Comparison of ENCODE assay signal across 16 cellular contexts in the genomic region with DNA sequence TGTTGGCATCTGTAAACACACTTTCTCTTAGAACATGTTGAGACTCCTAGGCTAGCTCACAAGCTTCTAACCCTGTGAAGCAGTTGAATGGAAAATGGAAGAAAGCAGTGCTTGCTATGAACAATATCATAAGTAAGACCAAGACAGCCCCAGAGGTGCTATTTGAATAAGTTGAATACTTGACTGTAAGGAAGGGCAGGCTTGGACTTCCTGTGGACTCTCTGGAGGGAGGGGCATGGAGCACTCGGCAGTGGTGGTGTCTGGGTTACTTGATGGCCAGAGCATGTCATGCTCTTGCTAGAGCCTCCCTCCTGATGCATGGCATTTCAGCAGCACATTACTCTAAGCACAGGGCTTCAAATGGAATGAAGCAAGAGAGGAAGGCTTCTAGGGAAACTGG.
A peak's percentile ranks its signal among the peaks of the same experiment; 100 is the strongest.
DNase-seq lines count a peak whose midpoint lies in the region; ATAC-seq and TF ChIP-seq lines count a peak whose summit lies in the region.
"Had no signal": no experiment of that assay in that cellular context is flagged by ENCODE, and none has a peak within 500 bp of the region (broad histone marks: within the 10 kb centered on the region; RNA-seq: fewer than 3 reads in every experiment).

No MANE protein-coding gene starts in this region.

- 42 to 71% methylated on average over 1 of the region's 1 CpG for WGBS in thyroid gland, 2 donors
- WGBS in transverse colon (ENCODE audit: low coverage in 1 of 2), 2 donors: 60% methylated on average over 1 of the region's 1 CpG; no CpG with 5 or more reads in 1 of the 2 donors

- H3K4me1 Mint-ChIP-seq in activated naive CD4-positive, alpha-beta T cell treated with anti-CD3 and anti-CD28 coated beads, Interleukin-2, amount 10 ng/mL, durations not matched to agents 7 days and 5 days: peaks cover 53% of the 10 kb centered on the region
- H3K4me1 Mint-ChIP-seq in activated T-helper 2 cell treated with anti-CD3 and anti-CD28 coated beads, Interferon-gamma antibody, Interleukin-2, Interleukin-4, amounts not matched to agents 10 μg/mL and 5 μg/mL and 100 μg/mL, durations not matched to agents 14 hours and 24 hours and 36 hours (ENCODE audit: low read depth): peaks cover 57% of the 10 kb centered on the region
- peaks cover 45% of the 10 kb centered on the region for H3K4me1 Mint-ChIP-seq in memory B cell

- H3K9me3 ChIP-seq in thyroid gland: no peaks in the 10 kb centered on the region
- H3K9me3 ChIP-seq in transverse colon: no peaks in the 10 kb centered on the region
- H3K9me3 ChIP-seq: stomach had no signal

- H3K4me3 Mint-ChIP-seq in activated naive CD4-positive, alpha-beta T cell treated with anti-CD3 and anti-CD28 coated beads, Interleukin-2, amount 10 ng/mL, durations not matched to agents 7 days and 5 days: no peak overlapping the region
- H3K4me3 Mint-ChIP-seq in activated T-helper 2 cell treated with anti-CD3 and anti-CD28 coated beads, Interferon-gamma antibody, Interleukin-2, Interleukin-4, amounts not matched to agents 10 μg/mL and 5 μg/mL and 100 μg/mL, durations not matched to agents 14 hours and 24 hours and 36 hours (ENCODE audit: low read depth): no peak overlapping the region
- no peak overlapping the region for H3K4me3 Mint-ChIP-seq in memory B cell
- H3K4me3 Mint-ChIP-seq: naive B cell had no signal

- peaks cover 60% of the 10 kb centered on the region for H3K36me3 Mint-ChIP-seq in activated naive CD4-positive, alpha-beta T cell treated with anti-CD3 and anti-CD28 coated beads, Interleukin-2, amount 10 ng/mL, durations not matched to agents 7 days and 5 days
- H3K36me3 Mint-ChIP-seq in activated T-helper 2 cell treated with anti-CD3 and anti-CD28 coated beads, Interferon-gamma antibody, Interleukin-2, Interleukin-4, amounts not matched to agents 10 μg/mL and 5 μg/mL and 100 μg/mL, durations not matched to agents 14 hours and 24 hours and 36 hours (ENCODE audit: low read depth): peaks cover 84% of the 10 kb centered on the region
- H3K36me3 Mint-ChIP-seq in memory B cell: peaks cover 57% of the 10 kb centered on the region

- H3K27me3 ChIP-seq in thyroid gland (no peaks in the 10 kb centered on the region), transverse colon (no peaks in the 10 kb centered on the region)
- H3K27me3 ChIP-seq: stomach had no signal

- H3K27ac Mint-ChIP-seq in activated naive CD4-positive, alpha-beta T cell treated with anti-CD3 and anti-CD28 coated beads, Interleukin-2, amount 10 ng/mL, durations not matched to agents 7 days and 5 days: peak overlapping the region; percentile 34
- H3K27ac Mint-ChIP-seq in activated T-helper 2 cell treated with anti-CD3 and anti-CD28 coated beads, Interferon-gamma antibody, Interleukin-2, Interleukin-4, amounts not matched to agents 10 μg/mL and 5 μg/mL and 100 μg/mL, durations not matched to agents 14 hours and 24 hours and 36 hours: peak overlapping the region; percentile 94
- H3K27ac Mint-ChIP-seq in memory B cell: peak overlapping the region; percentile 35

- peak overlapping the region in 2 of 3 donors; percentile 77 to 93 for H3K27ac ChIP-seq in thyroid gland
- H3K27ac ChIP-seq in transverse colon: peak overlapping the region in 2 of 4 donors; percentile 72 to 87
- H3K27ac ChIP-seq: left ventricle myocardium inferior had no signal

- no peaks in the 10 kb centered on the region for H3K27me3 Mint-ChIP-seq in activated naive CD4-positive, alpha-beta T cell treated with anti-CD3 and anti-CD28 coated beads, Interleukin-2, amount 10 ng/mL, durations not matched to agents 7 days and 5 days
- H3K27me3 Mint-ChIP-seq in activated T-helper 2 cell treated with anti-CD3 and anti-CD28 coated beads, Interferon-gamma antibody, Interleukin-2, Interleukin-4, amounts not matched to agents 10 μg/mL and 5 μg/mL and 100 μg/mL, durations not matched to agents 14 hours and 24 hours and 36 hours (ENCODE audit: low read depth): no peaks in the 10 kb centered on the region
- no peaks in the 10 kb centered on the region for H3K27me3 Mint-ChIP-seq in memory B cell
- H3K27me3 Mint-ChIP-seq: naive B cell had no signal

- H3K4me1 ChIP-seq in thyroid gland (peaks cover 56 to 59% of the 10 kb centered on the region in 2 donors), transverse colon (peaks cover 23 to 53% (median 32%) of the 10 kb centered on the region in 4 donors)

- DNase-seq in activated naive CD4-positive, alpha-beta T cell treated with anti-CD3 and anti-CD28 coated beads, Interleukin-2, amount 10 ng/mL, durations not matched to agents 7 days and 5 days: no peak
- no peak for DNase-seq in activated naive CD4-positive, alpha-beta T cell (lab: John Stamatoyannopoulos, UW)
- no peak for DNase-seq in activated T-helper 2 cell treated with anti-CD3 and anti-CD28 coated beads, Interferon-gamma antibody, Interleukin-2, Interleukin-4, amounts not matched to agents 10 μg/mL and 5 μg/mL and 100 μg/mL, durations not matched to agents 14 hours and 24 hours and 36 hours (ENCODE audit: low spot score)
- DNase-seq in memory B cell (ENCODE audit: low spot score in 2 of 2) (no peak), thyroid gland (no peak), NCI-H2081 (lab: John Stamatoyannopoulos, UW) (no peak), anterior cingulate cortex (lab: John Stamatoyannopoulos, UW) (no peak), transverse colon (no peak)
- DNase-seq: foreskin melanocyte, KG1, left ventricle myocardium inferior, naive B cell, NCI-H1105, NCI-H2171 treated with DMSO at 0.1 percent for 48 hours, stomach had no signal

- no peak for ATAC-seq in memory B cell (ENCODE audit: low read depth)
- ATAC-seq: SK-N-SH treated with all-trans-retinoic acid at 6 μM for 48 hours had no signal

- H3K9me3 Mint-ChIP-seq in activated naive CD4-positive, alpha-beta T cell treated with anti-CD3 and anti-CD28 coated beads, Interleukin-2, amount 10 ng/mL, durations not matched to agents 7 days and 5 days: peaks cover 5% of the 10 kb centered on the region
- H3K9me3 Mint-ChIP-seq in activated T-helper 2 cell treated with anti-CD3 and anti-CD28 coated beads, Interferon-gamma antibody, Interleukin-2, Interleukin-4, amounts not matched to agents 10 μg/mL and 5 μg/mL and 100 μg/mL, durations not matched to agents 14 hours and 24 hours and 36 hours: peaks cover 11% of the 10 kb centered on the region
- peaks cover 14% of the 10 kb centered on the region for H3K9me3 Mint-ChIP-seq in memory B cell

- no peak for TF ChIP-seq CTCF in thyroid gland (IDR thresholded peaks at IDR 0.05)
- no peak for TF ChIP-seq CTCF in transverse colon (IDR thresholded peaks at IDR 0.05)

- intact Hi-C loops in activated T-helper 2 cell treated with anti-CD3 and anti-CD28 coated beads, Interferon-gamma antibody, Interleukin-2, Interleukin-4, amounts not matched to agents 10 μg/mL and 5 μg/mL and 100 μg/mL, durations not matched to agents 14 hours and 24 hours and 36 hours (cut with micrococcal nuclease): loop anchor here (5.0 kb wide), 1 partner anchor 209 kb away; no protein-coding TSS in a partner anchor
- intact Hi-C loops in thyroid gland (cut with DNase I): no loop called here
- intact Hi-C loops in transverse colon (cut with DNase I; ENCODE audit: low total_unique reads): loop anchor here (5.0 kb wide), 1 partner anchor 69 kb away; no protein-coding TSS in a partner anchor

- in situ Hi-C loops in transverse colon (cut with MboI; ENCODE audit: low pct_ligation_motif_present in 1 of 4, low pct_unique_long_range_greater_than_20kb in 1 of 4, low sequenced_read_pairs in 3 of 4): no loop called here

- no peak for TF ChIP-seq EP300 in transverse colon (IDR thresholded peaks at IDR 0.05; ENCODE audit: low read depth)

- TF ChIP-seq POLR2A in thyroid gland (IDR thresholded peaks at IDR 0.05): no peak
- no peak for TF ChIP-seq POLR2A in transverse colon (IDR thresholded peaks at IDR 0.05)

- CTCF ChIA-PET in activated naive CD4-positive, alpha-beta T cell treated with anti-CD3 and anti-CD28 coated beads, Interleukin-2, amount 10 ng/mL, durations not matched to agents 7 days and 5 days (lab: Charles Lee): interaction anchor here (0.6 to 6.0 kb wide), 9 partner anchors 9 to 214 kb away, joined by 3 to 35 read pairs (median 3); no protein-coding TSS in a partner anchor

- H3K4me3 ChIP-seq in thyroid gland (replicated peaks in 1 of 3): no peak overlapping the region
- no peak overlapping the region for H3K4me3 ChIP-seq in transverse colon
- H3K4me3 ChIP-seq: left ventricle myocardium inferior, stomach had no signal

- H3K36me3 ChIP-seq in thyroid gland (no peaks in the 10 kb centered on the region), transverse colon (no peaks in the 10 kb centered on the region)

Comparison
In these comparisons a context has a peak if more than half of its experiments do, and no peak if none do; other contexts are left out.
1. H3K27ac Mint-ChIP-seq: peak in every context shown above with its lines; median percentile 94 in activated T-helper 2 cell treated with anti-CD3 and anti-CD28 coated beads, Interferon-gamma antibody, Interleukin-2, Interleukin-4, amounts not matched to agents 10 μg/mL and 5 μg/mL and 100 μg/mL, durations not matched to agents 14 hours and 24 hours and 36 hours; 35 in memory B cell; 34 in activated naive CD4-positive, alpha-beta T cell treated with anti-CD3 and anti-CD28 coated beads, Interleukin-2, amount 10 ng/mL, durations not matched to agents 7 days and 5 days.